Comparison of ENCODE assay signal across 8 cellular contexts in genomic region chr14:21382886-21383847, GRCh38. TPM values are rescaled to one million over a fixed set of nuclear protein-coding genes. Genes with fewer than 3 reads are reported as not detected.
DNase-seq lines count a peak whose midpoint lies in the region; ATAC-seq and TF ChIP-seq lines count a peak whose summit lies in the region.

No MANE protein-coding gene starts in this region.

- H3K4me3 ChIP-seq in BJ (ENCODE audit: low read depth, low read length): peak overlapping the region; percentile 65

- DNase-seq in BJ (ENCODE audit: low read depth) (no peak), NCI-H2029 (lab: John Stamatoyannopoulos, UW) (peak; percentile 28), GOT3 (lab: John Stamatoyannopoulos, UW) (no peak)
- peak; percentile 26 for DNase-seq in central memory CD4-positive, alpha-beta T cell
- DNase-seq in stimulated activated CD4-positive, alpha-beta T cell treated with anti-CD3 and anti-CD28 coated beads, Interleukin-2, amount 100 ng/mL, for 24 hours: peak; percentile 60 to 63

- H3K36me3 ChIP-seq in BJ (ENCODE audit: control insufficient read depth, insufficient read depth, low read length): peaks cover 3% of the 10 kb centered on the region

- no peak for TF ChIP-seq CTCF in BJ (IDR thresholded peaks at IDR 0.05; ENCODE audit: insufficient read depth, low read depth, low read length)

- peak overlapping the region; percentile 96 for H3K27ac ChIP-seq in layer of hippocampus (ENCODE audit: low read depth, low read length)

- CTCF ChIA-PET in BJ (lab: Yijun Ruan, JAX): no interaction called here

- peak; percentile 27 for ATAC-seq in GM21786 (IDR thresholded peaks at IDR 0.05; ENCODE audit: unreplicated experiment)
- ATAC-seq in activated CD4-positive, CD25-positive, alpha-beta regulatory T cell treated with anti-CD3 and anti-CD28 coated beads, Interleukin-2, amount 50 U/mL, for 24 hours: peak; percentile 37 to 39

- H3K27me3 ChIP-seq in BJ (ENCODE audit: control insufficient read depth, insufficient read depth, low read length): no peaks in the 10 kb centered on the region
- H3K27me3 ChIP-seq in layer of hippocampus (ENCODE audit: control insufficient read depth, insufficient read depth, low read length): no peaks in the 10 kb centered on the region

- POLR2A ChIA-PET in BJ (lab: Charles Lee): no interaction called here

RNA-seq across cellular contexts. Expression of gene SUPT16H, which starts 0.7 kb away (rescaled TPM):
- polyA plus RNA-seq in BJ (2011; rRNA removed): 31.2 and 57.6 TPM in 2 replicates
- polyA minus RNA-seq in BJ (2011; rRNA and poly(A)+ RNA removed): 46.3 TPM in 2 replicates

Comparison
In these comparisons a context has a peak if more than half of its experiments do, and no peak if none do; other contexts are left out.
1. DNase-seq: peak in NCI-H2029 (single experiment), central memory CD4-positive, alpha-beta T cell (single experiment) and stimulated activated CD4-positive, alpha-beta T cell treated with anti-CD3 and anti-CD28 coated beads, Interleukin-2, amount 100 ng/mL, for 24 hours (2 of 2); none in BJ (single experiment) and GOT3 (single experiment).